In the genomic region with DNA sequence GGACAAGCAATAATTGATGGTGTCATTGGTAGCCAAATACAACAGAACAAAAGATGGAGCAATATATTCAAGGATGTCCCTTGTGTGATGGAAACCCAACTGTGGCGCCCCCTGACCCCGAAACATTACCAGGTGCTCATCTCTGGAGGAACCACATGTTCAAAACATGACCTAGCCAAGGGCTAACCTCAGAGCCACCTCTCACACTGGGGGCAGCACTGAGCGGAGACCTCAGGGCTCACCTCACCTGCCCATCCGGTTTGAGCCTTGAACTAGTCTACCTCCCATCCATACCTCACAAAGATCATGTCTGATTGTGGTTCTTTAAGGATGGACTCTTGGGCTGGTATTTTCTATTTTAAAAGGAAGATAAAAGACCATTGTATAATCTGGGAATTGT, we compare ENCODE assay signal across 25 cellular contexts.
DNase-seq lines count a peak whose midpoint lies in the region; ATAC-seq, FAIRE-seq and TF ChIP-seq lines count a peak whose summit lies in the region.
"Had no signal": no experiment of that assay in that cellular context is flagged by ENCODE, and none has a peak within 500 bp of the region (broad histone marks: within the 10 kb centered on the region; RNA-seq: fewer than 3 reads in every experiment).

No MANE protein-coding gene starts in this region.

- ATAC-seq in GM12878, result peak; percentile 42; the same call in 1 of the 3 replicates
- no peak for ATAC-seq in left colon
- ATAC-seq: heart right ventricle, left ventricle myocardium superior, psoas muscle, T-helper 17 cell had no signal

- TF ChIP-seq POLR2A in GM12878 (IDR thresholded peaks at IDR 0.05; ENCODE audit: low read depth, low read length), result no peak

- POLR2A ChIA-PET in GM12878 (lab: Charles Lee), result no interaction called here

- no peak for TF ChIP-seq RAD21 in GM12878 (IDR thresholded peaks at IDR 0.05; ENCODE audit: insufficient read depth, low read depth, low read length)

- H2BK5ac ChIP-seq in mesendoderm (ENCODE audit: low read length), result no peak overlapping the region

- DNase-seq in NAMALWA (ENCODE audit: low spot score) (peak; percentile 15), GM12878 (ENCODE audit: low read depth, low spot score) (no peak), mesendoderm (peak; percentile 41), inferior parietal cortex (ENCODE audit: extremely low spot score) (no peak), left colon (no peak)
- no peak for DNase-seq in central memory CD4-positive, alpha-beta T cell
- DNase-seq: activated CD4-positive, alpha-beta memory T cell treated with anti-CD3 and anti-CD28 coated beads, Interleukin-2, amount 10 ng/mL, durations not matched to agents 7 days and 5 days; activated CD4-positive, CD25-positive, alpha-beta regulatory T cell treated with anti-CD3 and anti-CD28 coated beads, Interleukin-2, amount 50 U/mL, for 72 hours; activated CD8-positive, alpha-beta memory T cell treated with anti-CD3 and anti-CD28 coated beads, Interleukin-2, amount 50 U/mL, for 48 hours; activated naive CD4-positive, alpha-beta T cell treated with anti-CD3 and anti-CD28 coated beads, Interleukin-2, amount 50 U/mL, for 16 hours; amniotic stem cell; brain microvascular endothelial cell; CD4-positive, alpha-beta memory T cell; DMS 273 treated with DMSO at 0.1 percent for 48 hours; erythroblast; heart right ventricle; left ventricle myocardium superior; naive B cell; NCI-H187 treated with DMSO at 0.1 percent for 48 hours; nucleus accumbens; psoas muscle; stimulated activated CD4-positive, alpha-beta T cell treated with anti-CD3 and anti-CD28 coated beads, Interleukin-4, amount 100 ng/mL, for 4 hours; stimulated activated naive CD4-positive, alpha-beta T cell treated with Interleukin-2 at 50 U/mL for 16 hours; T-helper 17 cell had no signal

- H3K9ac ChIP-seq in GM12878 (ENCODE audit: control insufficient read depth, insufficient read depth, low read length) (no peak overlapping the region), mesendoderm (ENCODE audit: low read length) (no peak overlapping the region)

- no peak overlapping the region for H4K8ac ChIP-seq in mesendoderm (ENCODE audit: low read depth, low read length)

- H2BK15ac ChIP-seq in mesendoderm (replicated peaks; ENCODE audit: low read depth), result no peak overlapping the region

- no TSS peak for BruUV-seq in GM12878 (replicated peaks; lab: Mats Ljungman, UMichigan)

- SMC1A ChIA-PET in GM12878 (lab: Charles Lee; ENCODE audit: uncharacterized antibody, unreplicated experiment), result no interaction called here

- no peak overlapping the region for H3K27ac ChIP-seq in GM12878 (ENCODE audit: control insufficient read depth, insufficient read depth)
- H3K27ac ChIP-seq in mesendoderm (ENCODE audit: low read depth, low read length), result no peak overlapping the region
- H3K27ac ChIP-seq: brain microvascular endothelial cell, heart right ventricle, psoas muscle had no signal

- no peak overlapping the region for H2AFZ ChIP-seq in GM12878 (ENCODE audit: control insufficient read depth, low read depth, low read length)

- H3K36me3 ChIP-seq in GM12878 (ENCODE audit: control insufficient read depth in 2 of 2, insufficient read depth in 2 of 2, low read length in 1 of 2) (no peaks in the 10 kb centered on the region), mesendoderm (ENCODE audit: control insufficient read depth, insufficient read depth, low read length) (no peaks in the 10 kb centered on the region)
- H3K36me3 ChIP-seq: brain microvascular endothelial cell, heart right ventricle had no signal

- intact Hi-C loops in GM12878 (cut with micrococcal nuclease; ENCODE audit: unreplicated experiment), result no loop called here
- intact Hi-C loops in left colon (cut with DNase I, micrococcal nuclease), result no loop called here

- H4K20me1 ChIP-seq in GM12878 (ENCODE audit: control insufficient read depth, insufficient read depth), result no peaks in the 10 kb centered on the region

- CTCF ChIA-PET in GM12878 (lab: Yijun Ruan, JAX), result no interaction called here

- no peaks in the 10 kb centered on the region for H3K9me3 ChIP-seq in GM12878 (replicated peaks; ENCODE audit: control insufficient read depth, insufficient read depth, low read length)
- H3K9me3 ChIP-seq: psoas muscle had no signal

- in situ Hi-C loops in GM12878 (cut with MboI), result no loop called here

- no peak overlapping the region for H2BK120ac ChIP-seq in mesendoderm (ENCODE audit: low read depth, low read length)

- no peaks in the 10 kb centered on the region for H3K79me1 ChIP-seq in mesendoderm (ENCODE audit: low read length)

- H3K4me3 ChIP-seq in GM12878 (no peak overlapping the region), mesendoderm (ENCODE audit: low read length) (no peak overlapping the region)
- H3K4me3 ChIP-seq: heart right ventricle, psoas muscle had no signal

- no peak overlapping the region for H3K56ac ChIP-seq in mesendoderm (ENCODE audit: low read length)

- H2AK5ac ChIP-seq in mesendoderm (ENCODE audit: low read length), result no peak overlapping the region

- no peaks in the 10 kb centered on the region for H3K27me3 ChIP-seq in GM12878 (replicated peaks in 1 of 2; ENCODE audit: control insufficient read depth in 2 of 2, insufficient read depth in 2 of 2, low read length in 1 of 2)
- H3K27me3 ChIP-seq in mesendoderm (ENCODE audit: insufficient read depth, low read length, poor library complexity), result no peaks in the 10 kb centered on the region
- H3K27me3 ChIP-seq: brain microvascular endothelial cell, heart right ventricle had no signal

- FAIRE-seq in GM12878 (lab: Jason Lieb, UNC), result no peak

- TF ChIP-seq CTCF in GM12872 (IDR thresholded peaks at IDR 0.05; ENCODE audit: insufficient read depth, low read depth, low read length), result 0 out of 3 replicates have a peak, but pooled peaks have one; percentile 13
- TF ChIP-seq CTCF in GM12878 (IDR thresholded peaks at IDR 0.05 in 2 of 3, conservative IDR thresholded peaks at IDR 0.05 in 1 of 3; ENCODE audit: control insufficient read depth in 2 of 3, extremely low read depth in 1 of 3, insufficient read depth in 1 of 3, low read depth in 3 of 3, low read length in 3 of 3), result 0 out of 6 replicates have a peak, but pooled peaks of 1 of the 3 experiments have one; percentile 7

- H3K23ac ChIP-seq in mesendoderm (ENCODE audit: low read length), result no peak overlapping the region

- no peaks in the 10 kb centered on the region for H3K4me1 ChIP-seq in GM12878 (ENCODE audit: control insufficient read depth, insufficient read depth, low read length)
- no peaks in the 10 kb centered on the region for H3K4me1 ChIP-seq in mesendoderm (ENCODE audit: control insufficient read depth, low read depth, low read length)
- H3K4me1 ChIP-seq: heart right ventricle, psoas muscle had no signal

- WGBS in GM12878 (ENCODE audit: insufficient coverage, insufficient replicate concordance, low lambda C conversion rate, missing lambda C conversion rate), result 43% methylated on average over 4 of the region's 4 CpGs
- no CpG with 5 or more reads among the region's 4 CpGs for WGBS in mesendoderm (ENCODE audit: extremely low coverage, insufficient coverage, low lambda C conversion rate)

- RAD21 ChIA-PET in GM12878 (lab: Charles Lee; ENCODE audit: unreplicated experiment), result no interaction called here

- H3K18ac ChIP-seq in mesendoderm (ENCODE audit: low read length), result no peak overlapping the region

- no peak overlapping the region for H3K4ac ChIP-seq in mesendoderm (ENCODE audit: low read depth, low read length)

- H3K4me2 ChIP-seq in GM12878 (ENCODE audit: control insufficient read depth, insufficient read depth) (no peak overlapping the region), mesendoderm (ENCODE audit: low read length) (no peak overlapping the region)

- no peak for TF ChIP-seq EP300 in GM12878 (IDR thresholded peaks at IDR 0.05; ENCODE audit: borderline replicate concordance in 1 of 2, control insufficient read depth in 1 of 2, low read depth in 2 of 2, low read length in 2 of 2)

- H3K79me2 ChIP-seq in GM12878 (ENCODE audit: control insufficient read depth, insufficient read depth, low read length) (no peaks in the 10 kb centered on the region), mesendoderm (ENCODE audit: control insufficient read depth, insufficient read depth, low read length) (no peaks in the 10 kb centered on the region)

- H4K5ac ChIP-seq in mesendoderm (ENCODE audit: low read length), result no peak overlapping the region

TF ChIP-seq in GM12878, 131 proteins besides CTCF, POLR2A, EP300 and RAD21:
- TF ChIP-seq MEF2B (IDR thresholded peaks at IDR 0.05; ENCODE audit: partially characterized antibody, poor library complexity, severe bottlenecking), result no peak

Comparison
In these comparisons a context has a peak if more than half of its experiments do, and no peak if none do; other contexts are left out.
1. DNase-seq: peak in NAMALWA (single experiment) and mesendoderm (single experiment); none in GM12878 (single experiment), inferior parietal cortex (single experiment), central memory CD4-positive, alpha-beta T cell (single experiment) and left colon (0 of 2).